30 cellular contexts compared by ENCODE assay signal in the genomic region with DNA sequence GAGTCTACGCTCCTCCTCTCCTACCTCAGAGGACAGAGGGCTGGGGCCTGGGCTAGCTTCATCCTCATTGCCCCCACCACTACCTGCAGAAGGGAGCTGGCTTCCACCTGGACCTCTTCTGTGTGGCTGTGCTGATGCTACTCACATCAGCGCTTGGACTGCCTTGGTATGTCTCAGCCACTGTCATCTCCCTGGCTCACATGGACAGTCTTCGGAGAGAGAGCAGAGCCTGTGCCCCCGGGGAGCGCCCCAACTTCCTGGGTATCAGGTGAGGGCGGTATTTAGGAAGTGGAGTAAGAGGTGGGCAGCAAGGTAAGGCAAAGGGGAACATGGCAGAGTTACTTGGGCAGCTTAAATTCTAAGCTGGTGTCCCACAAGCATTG. TPM values are rescaled to one million over a fixed set of nuclear protein-coding genes. Genes with fewer than 3 reads are reported as not detected.
"Had no signal": no experiment of that assay in that cellular context is flagged by ENCODE, and none has a peak within 500 bp of the region (broad histone marks: within the 10 kb centered on the region; RNA-seq: fewer than 3 reads in every experiment).

No MANE protein-coding gene starts in this region.

- H3K27ac ChIP-seq: ascending aorta, cardiac muscle cell, VCaP had no signal

- H3K9me3 ChIP-seq: ascending aorta had no signal

- H3K36me3 ChIP-seq: ascending aorta, cardiac muscle cell had no signal

- FAIRE-seq: bronchial epithelial cell, TTC549 had no signal

- DNase-seq: activated B cell treated with CpG ODN at 0.5 μM for 24 hours; activated CD4-positive, alpha-beta memory T cell treated with anti-CD3 and anti-CD28 coated beads, Interleukin-2, amount 10 ng/mL, durations not matched to agents 7 days and 5 days; activated CD4-positive, alpha-beta T cell treated with anti-CD3 and anti-CD28 coated beads for 1 hour; activated CD4-positive, alpha-beta T cell treated with anti-CD3 and anti-CD28 coated beads, Interleukin-2, amount 10 ng/mL, durations not matched to agents 7 days and 5 days; activated CD4-positive, alpha-beta T cell treated with anti-CD3 and anti-CD28 coated beads, Interleukin-2, amount 50 U/mL, for 48 hours; activated CD8-positive, alpha-beta memory T cell treated with anti-CD3 and anti-CD28 coated beads for 24 hours; activated CD8-positive, alpha-beta memory T cell treated with anti-CD3 and anti-CD28 coated beads, Interleukin-2, amount 10 ng/mL, durations not matched to agents 7 days and 5 days; activated CD8-positive, alpha-beta memory T cell treated with anti-CD3 and anti-CD28 coated beads, Interleukin-2, amount 50 U/mL, for 48 hours; activated CD8-positive, alpha-beta T cell treated with anti-CD3 and anti-CD28 coated beads, Interleukin-2, amount 10 ng/mL, durations not matched to agents 7 days and 5 days; activated effector memory CD4-positive, alpha-beta T cell treated with Interleukin-2 at 50 U/mL for 16 hours; activated gamma-delta T cell; activated naive CD4-positive, alpha-beta T cell treated with anti-CD3 and anti-CD28 coated beads, Interleukin-2, amount 10 ng/mL, durations not matched to agents 7 days and 5 days; activated naive CD4-positive, alpha-beta T cell treated with Interleukin-2 at 50 U/mL for 16 hours; activated naive CD8-positive, alpha-beta T cell treated with anti-CD3 and anti-CD28 coated beads, Interleukin-2, amount 10 ng/mL, durations not matched to agents 7 days and 5 days; activated naive CD8-positive, alpha-beta T cell treated with anti-CD3 and anti-CD28 coated beads, Interleukin-2, amount 50 U/mL, for 24 hours; activated T-cell treated with anti-CD3 and anti-CD28 coated beads, Interleukin-2, amount 50 U/mL, for 24 hours; activated T-cell treated with anti-CD3 and anti-CD28 coated beads, Interleukin-2, amount 50 U/mL, for 48 hours; amygdala; anterior cingulate cortex; caudate nucleus; cerebellar nuclear complex; T-helper 1 cell; T-helper 2 cell; T-helper 9 cell had no signal

- H3K4me3 ChIP-seq: ascending aorta, cardiac muscle cell had no signal

- H3K27me3 ChIP-seq: ascending aorta had no signal

RNA-seq across cellular contexts. Expression of a gene that starts 7.6 kb away (rescaled TPM):
- total RNA-seq: activated B cell treated with CpG ODN at 0.5 μM for 24 hours, ascending aorta, bronchial epithelial cell, cardiac muscle cell, chondrocyte had no signal
- polyA plus RNA-seq: cardiac muscle cell had no signal
